ENCODE assay signal across 8 cellular contexts in the genomic region with DNA sequence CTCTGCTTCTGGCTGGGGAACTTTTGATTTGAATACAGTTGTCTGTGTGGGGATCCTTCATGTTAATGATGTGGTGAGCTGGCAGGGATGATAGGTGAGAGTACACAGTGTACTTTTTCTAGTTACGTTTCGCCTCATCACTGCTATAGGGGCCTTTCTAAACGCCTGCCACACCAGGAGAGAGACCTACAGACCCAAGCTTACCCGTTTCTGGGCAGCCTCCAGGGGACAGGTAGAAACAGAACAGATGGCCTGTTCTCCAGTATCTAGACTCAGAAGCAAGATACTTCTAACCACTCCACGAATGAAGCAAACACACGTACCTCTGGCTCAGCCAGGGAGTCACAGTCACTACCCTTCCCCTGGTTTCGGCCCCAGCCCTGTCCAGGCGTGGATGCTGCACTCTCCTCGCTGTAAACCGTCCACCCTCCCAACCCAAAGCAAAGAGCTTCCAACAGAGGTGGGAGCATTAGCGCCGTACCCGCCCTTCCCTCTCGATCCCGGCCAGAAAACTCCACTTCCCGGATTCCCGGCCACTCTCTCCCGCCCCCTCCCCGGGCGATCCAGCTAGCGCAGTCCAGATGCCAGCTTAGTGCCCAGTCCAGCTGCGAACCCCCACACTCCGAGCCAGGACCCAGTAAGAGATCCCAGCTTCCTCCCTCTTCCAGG. TPM values are rescaled to one million over a fixed set of nuclear protein-coding genes. Genes with fewer than 3 reads are reported as not detected.
DNase-seq lines count a peak whose midpoint lies in the region; ATAC-seq, FAIRE-seq and TF ChIP-seq lines count a peak whose summit lies in the region.

No MANE protein-coding gene starts in this region.

- H3K36me3 Mint-ChIP-seq in astrocyte (ENCODE audit: low read depth, unreplicated experiment): no peaks in the 10 kb centered on the region

- H3K4me2 ChIP-seq in astrocyte (ENCODE audit: low read length) (peak overlapping the region; percentile 94), smooth muscle cell (peak overlapping the region; percentile 91)

- H3K9ac ChIP-seq in astrocyte (ENCODE audit: low read length) (peak overlapping the region; percentile 91), iPS-18a (ENCODE audit: low read length) (peak overlapping the region; percentile 88), smooth muscle cell (ENCODE audit: low read depth) (peak overlapping the region; percentile 82)

- peak overlapping the region; percentile 95 for H3K4me3 Mint-ChIP-seq in astrocyte (ENCODE audit: unreplicated experiment)

- H3F3A ChIP-seq in smooth muscle cell (ENCODE audit: low read depth): peaks cover 14% of the 10 kb centered on the region

- H3K79me2 ChIP-seq in astrocyte (ENCODE audit: insufficient read depth, low read length): peaks cover 59% of the 10 kb centered on the region
- peaks cover 56% of the 10 kb centered on the region for H3K79me2 ChIP-seq in smooth muscle cell (ENCODE audit: low read depth)

- peaks cover 32% of the 10 kb centered on the region for H3K4me1 Mint-ChIP-seq in astrocyte (ENCODE audit: low read depth, unreplicated experiment)

- peak overlapping the region; percentile 94 for H3K4me3 ChIP-seq in astrocyte (ENCODE audit: insufficient read depth, low read depth, low read length)
- peak overlapping the region; percentile 88 for H3K4me3 ChIP-seq in iPS-18a (ENCODE audit: low read length)
- H3K4me3 ChIP-seq in smooth muscle cell: peak overlapping the region; percentile 94

- peak overlapping the region; percentile 60 for H3K27ac Mint-ChIP-seq in astrocyte (ENCODE audit: unreplicated experiment)

- H4K20me1 ChIP-seq in astrocyte (ENCODE audit: insufficient read depth, low read length) (peaks cover 55% of the 10 kb centered on the region), smooth muscle cell (ENCODE audit: low read depth) (peaks cover 52% of the 10 kb centered on the region)

- H3K27ac ChIP-seq in astrocyte (ENCODE audit: low read depth, low read length) (peak overlapping the region; percentile 61), iPS-18a (ENCODE audit: low read length) (peak overlapping the region; percentile 31), smooth muscle cell (ENCODE audit: low read depth) (peak overlapping the region; percentile 98)

- H3K9me3 ChIP-seq in astrocyte (ENCODE audit: insufficient read depth, low read depth, low read length): no peaks in the 10 kb centered on the region
- H3K9me3 ChIP-seq in iPS-18a (ENCODE audit: control insufficient read depth, low read depth, low read length): no peaks in the 10 kb centered on the region
- no peaks in the 10 kb centered on the region for H3K9me3 ChIP-seq in smooth muscle cell (replicated peaks; ENCODE audit: low read depth)

- TF ChIP-seq CTCF in astrocyte (IDR thresholded peaks at IDR 0.05; ENCODE audit: insufficient read depth, low read depth, low read length) (no peak), smooth muscle cell (IDR thresholded peaks at IDR 0.05; ENCODE audit: borderline replicate concordance, insufficient read depth, poor library complexity, severe bottlenecking) (no peak)

- DNase-seq in activated effector memory CD4-positive, alpha-beta T cell treated with anti-CD3 and anti-CD28 coated beads, Interleukin-2, amount 50 U/mL, for 16 hours: peak; percentile 72
- no peak for DNase-seq in activated effector memory CD4-positive, alpha-beta T cell treated with Interleukin-2 at 50 U/mL for 16 hours
- peak; percentile 61 for DNase-seq in NCI-H526 treated with DMSO at 0.1 percent for 48 hours (lab: John Stamatoyannopoulos, UW)
- DNase-seq in astrocyte (ENCODE audit: low read depth): peak; percentile 16
- peak; percentile 14 for DNase-seq in smooth muscle cell (lab: John Stamatoyannopoulos, UW; ENCODE audit: unreplicated experiment)
- DNase-seq in NCI-H1694 (lab: John Stamatoyannopoulos, UW): no peak

- peaks cover 30% of the 10 kb centered on the region for H3K4me1 ChIP-seq in astrocyte (ENCODE audit: insufficient read depth, low read length)
- peaks cover 40% of the 10 kb centered on the region for H3K4me1 ChIP-seq in iPS-18a (ENCODE audit: control insufficient read depth, low read depth, low read length)
- peaks cover 35% of the 10 kb centered on the region for H3K4me1 ChIP-seq in smooth muscle cell (ENCODE audit: low read depth)

- H3K27me3 ChIP-seq in astrocyte (ENCODE audit: insufficient read depth, low read length) (no peaks in the 10 kb centered on the region), iPS-18a (ENCODE audit: control insufficient read depth, insufficient read depth, low read length) (no peaks in the 10 kb centered on the region), smooth muscle cell (ENCODE audit: low read depth) (no peaks in the 10 kb centered on the region)

- no peaks in the 10 kb centered on the region for H3K36me3 ChIP-seq in astrocyte (ENCODE audit: insufficient read depth, low read length)
- H3K36me3 ChIP-seq in iPS-18a (ENCODE audit: control insufficient read depth, low read depth, low read length): peaks cover 5% of the 10 kb centered on the region
- no peaks in the 10 kb centered on the region for H3K36me3 ChIP-seq in smooth muscle cell (ENCODE audit: low read depth)

- ATAC-seq in HG02588 (IDR thresholded peaks at IDR 0.05; ENCODE audit: unreplicated experiment): peak; percentile 55

- WGBS in smooth muscle cell (ENCODE audit: low lambda C conversion rate): 4% methylated on average over 17 of the region's 23 CpGs

- H3K27me3 Mint-ChIP-seq in astrocyte (ENCODE audit: low read depth, unreplicated experiment): no peaks in the 10 kb centered on the region

- H2AFZ ChIP-seq in astrocyte (ENCODE audit: low read depth, low read length) (peak overlapping the region; percentile 84), smooth muscle cell (ENCODE audit: low read depth) (peak overlapping the region; percentile 88)

- no peak for FAIRE-seq in astrocyte (lab: Jason Lieb, UNC)

- H3K9me3 Mint-ChIP-seq in astrocyte (ENCODE audit: unreplicated experiment): no peaks in the 10 kb centered on the region

RNA-seq across cellular contexts. Expression of gene CCDC6, which starts 1.2 kb away (rescaled TPM):
- total RNA-seq in astrocyte: 69.4 and 73.9 TPM in 2 replicates
- total RNA-seq in smooth muscle cell: 35.1 and 36.8 TPM in 2 replicates
- 13.7 and 15.3 TPM in 2 replicates for polyA plus RNA-seq in smooth muscle cell

Comparison
In these comparisons a context has a peak if more than half of its experiments do, and no peak if none do; other contexts are left out.
1. DNase-seq: peak in activated effector memory CD4-positive, alpha-beta T cell treated with anti-CD3 and anti-CD28 coated beads, Interleukin-2, amount 50 U/mL, for 16 hours (single experiment), NCI-H526 treated with DMSO at 0.1 percent for 48 hours (single experiment), astrocyte (single experiment) and smooth muscle cell (single experiment); none in activated effector memory CD4-positive, alpha-beta T cell treated with Interleukin-2 at 50 U/mL for 16 hours (single experiment) and NCI-H1694 (single experiment).
2. H3K27ac ChIP-seq: peak in every context shown above with its lines; median percentile 98 in smooth muscle cell; 61 in astrocyte; 31 in iPS-18a.
3. Peak in every context shown above with its lines, with median percentiles within 50 percentile points of each other: H3K4me3 ChIP-seq and H3K9ac ChIP-seq.